18 cellular contexts compared by ENCODE assay signal in genomic region chr2:79776461-79777146, GRCh38.
DNase-seq lines count a peak whose midpoint lies in the region; ATAC-seq, FAIRE-seq and TF ChIP-seq lines count a peak whose summit lies in the region.
"Had no signal": no experiment of that assay in that cellular context is flagged by ENCODE, and none has a peak within 500 bp of the region (broad histone marks: within the 10 kb centered on the region; RNA-seq: fewer than 3 reads in every experiment).

No MANE protein-coding gene starts in this region.

- no peaks in the 10 kb centered on the region for H3K9me3 ChIP-seq in cardiac muscle cell (ENCODE audit: low read depth)
- H3K9me3 ChIP-seq in heart left ventricle, result no peaks in the 10 kb centered on the region
- H3K9me3 ChIP-seq: SJSA1 had no signal

- H3K36me3 ChIP-seq in cardiac muscle cell (no peaks in the 10 kb centered on the region), heart left ventricle (no peaks in the 10 kb centered on the region)
- H3K36me3 ChIP-seq: SJSA1 had no signal

- H3K27ac ChIP-seq in cardiac muscle cell (peak overlapping the region; percentile 73), heart left ventricle (no peak overlapping the region)
- H3K27ac ChIP-seq: SJSA1 had no signal

- TF ChIP-seq POLR2A in heart left ventricle (IDR thresholded peaks at IDR 0.05), result no peak

- peak; percentile 72 for FAIRE-seq in islet of Langerhans (lab: Jason Lieb, UNC)
- FAIRE-seq: GM18507 had no signal

- H3K27me3 ChIP-seq in cardiac muscle cell, result no peaks in the 10 kb centered on the region
- H3K27me3 ChIP-seq in heart left ventricle, result no peaks in the 10 kb centered on the region
- H3K27me3 ChIP-seq: SJSA1 had no signal

- TF ChIP-seq CTCF in cardiac muscle cell (IDR thresholded peaks at IDR 0.05; ENCODE audit: low read depth, low read length) (no peak), heart left ventricle (IDR thresholded peaks at IDR 0.05) (no peak)

- DNase-seq in cardiac muscle cell (ENCODE audit: low read depth in 1 of 2, low spot score in 1 of 2), result no peak
- DNase-seq in heart left ventricle, result no peak
- DNase-seq in NCI-H82 treated with DMSO at 0.1 percent for 48 hours (lab: John Stamatoyannopoulos, UW; ENCODE audit: unreplicated experiment), result peak; percentile 43
- DNase-seq: ACHN; CD8-positive, alpha-beta T cell; DMS 273 treated with DMSO at 0.1 percent for 48 hours; H7; IMR-90; NCI-H1436; NCI-H2029 treated with DMSO at 0.1 percent for 48 hours; NCI-H226; T-cell had no signal

- intact Hi-C loops in heart left ventricle (cut with DNase I), result no loop called here

- ATAC-seq in heart left ventricle (no peak), HG03469 (IDR thresholded peaks at IDR 0.05; ENCODE audit: unreplicated experiment) (no peak), HG03039 (IDR thresholded peaks at IDR 0.05; ENCODE audit: unreplicated experiment) (no peak), GM18907 (IDR thresholded peaks at IDR 0.05; ENCODE audit: unreplicated experiment) (no peak)
- ATAC-seq: CD8-positive, alpha-beta T cell; T-cell had no signal

- H3K4me3 ChIP-seq in cardiac muscle cell (no peak overlapping the region), heart left ventricle (no peak overlapping the region)
- H3K4me3 ChIP-seq: SJSA1 had no signal

- H3K4me1 ChIP-seq in cardiac muscle cell (ENCODE audit: low read depth) (peaks cover 6% of the 10 kb centered on the region), heart left ventricle (no peaks in the 10 kb centered on the region)
- H3K4me1 ChIP-seq: SJSA1 had no signal

- WGBS in heart left ventricle, 4 donors, result 51 to 73% (median 61%) methylated on average over 5 of the region's 5 CpGs
